Comparison of ENCODE assay signal across 24 cellular contexts in genomic region chr3:14505001-14505802, GRCh38. TPM values are rescaled to one million over a fixed set of nuclear protein-coding genes. Genes with fewer than 3 reads are reported as not detected.
"Had no signal": no experiment of that assay in that cellular context is flagged by ENCODE, and none has a peak within 500 bp of the region (broad histone marks: within the 10 kb centered on the region; RNA-seq: fewer than 3 reads in every experiment).

No MANE protein-coding gene starts in this region.

- DNase-seq: activated CD4-positive, alpha-beta T cell treated with anti-CD3 and anti-CD28 coated beads, Interleukin-2, amount 50 U/mL, for 48 hours; activated naive CD4-positive, alpha-beta T cell treated with Interleukin-2 at 50 U/mL for 16 hours; activated naive CD8-positive, alpha-beta T cell treated with anti-CD3 and anti-CD28 coated beads, Interleukin-2, amount 50 U/mL, for 24 hours; anterior cingulate cortex; brain microvascular endothelial cell; colonic mucosa; erythroblast; hypothalamus; left lung; naive B cell; stimulated activated CD4-positive, alpha-beta T cell treated with anti-CD3 and anti-CD28 coated beads, Interleukin-12 subunit alpha, Interleukin-12 subunit beta, amount 100 ng/mL, for 4 hours; stimulated activated CD4-positive, alpha-beta T cell treated with anti-CD3 and anti-CD28 coated beads, Interleukin-1b, Interleukin-23, amount 100 ng/mL, for 48 hours; testis had no signal

- H2AFZ ChIP-seq: parathyroid adenoma had no signal

- H3K27ac Mint-ChIP-seq: activated naive CD8-positive, alpha-beta T cell treated with anti-CD3 and anti-CD28 coated beads, Interleukin-2, amount 50 U/mL, for 24 hours; naive B cell; stimulated activated naive CD8-positive, alpha-beta T cell treated with anti-CD3 and anti-CD28 coated beads, Interleukin-15, Interleukin-2, amounts not matched to agents 100 ng/mL and 50 ng/mL, for 24 hours; T-helper 1 cell treated with Interleukin-12 subunit alpha and Interleukin-12 subunit beta and Interleukin-4 antibody, amounts not matched to agents 30 μg/mL and 1 μg/mL, for 36 hours; type B pancreatic cell had no signal

- H3K36me3 ChIP-seq: brain microvascular endothelial cell, colonic mucosa, left lung had no signal

- H3K9ac ChIP-seq: parathyroid adenoma had no signal

- H3K27me3 ChIP-seq: brain microvascular endothelial cell, colonic mucosa, left lung, SJSA1, testis had no signal

- H3K9me3 ChIP-seq: colonic mucosa, testis had no signal

- H3K36me3 Mint-ChIP-seq: naive B cell, type B pancreatic cell had no signal

- H3K4me3 Mint-ChIP-seq: activated naive CD8-positive, alpha-beta T cell treated with anti-CD3 and anti-CD28 coated beads, Interleukin-2, amount 50 U/mL, for 24 hours; central memory CD8-positive, alpha-beta T cell; naive B cell; stimulated activated naive CD8-positive, alpha-beta T cell treated with anti-CD3 and anti-CD28 coated beads, Interleukin-15, Interleukin-2, amounts not matched to agents 100 ng/mL and 50 ng/mL, for 24 hours; T-helper 1 cell treated with Interleukin-12 subunit alpha and Interleukin-12 subunit beta and Interleukin-4 antibody, amounts not matched to agents 30 μg/mL and 1 μg/mL, for 36 hours; type B pancreatic cell had no signal

- FAIRE-seq: endometrium, frontal cortex had no signal

- H3K4me3 ChIP-seq: colonic mucosa, left lung, SJSA1, testis had no signal

- H3K4me1 ChIP-seq: colonic mucosa, left lung had no signal

- ATAC-seq: activated naive CD8-positive, alpha-beta T cell treated with anti-CD3 and anti-CD28 coated beads, Interleukin-2, amount 50 U/mL, for 24 hours; left lung had no signal

- H3K27ac ChIP-seq: brain microvascular endothelial cell, colonic mucosa, left lung, parathyroid adenoma, SJSA1, testis, VCaP had no signal

- H3K27me3 Mint-ChIP-seq: type B pancreatic cell had no signal

- H3K79me2 ChIP-seq: parathyroid adenoma had no signal

RNA-seq across cellular contexts. Expression of gene GRIP2, which starts 34.9 kb away (rescaled TPM):
- total RNA-seq: kidney epithelial cell, mononuclear cell had no signal
